8 cellular contexts compared by ENCODE assay signal in genomic region chr18:23862071-23862470, GRCh38.
DNase-seq lines count a peak whose midpoint lies in the region; ATAC-seq and TF ChIP-seq lines count a peak whose summit lies in the region.

No MANE protein-coding gene starts in this region.

- in situ Hi-C loops in KBM-7 (cut with MboI; ENCODE audit: low pct_unique_long_range_greater_than_20kb, low sequenced_read_pairs) = no loop called here
- in situ Hi-C loops in astrocyte of the spinal cord (cut with HindIII; ENCODE audit: low sequenced_read_pairs) = no loop called here

- H3K27ac ChIP-seq in WERI-Rb-1 = no peak overlapping the region

- H3K9me3 ChIP-seq in WERI-Rb-1 (ENCODE audit: severe bottlenecking) = no peaks in the 10 kb centered on the region

- DNase-seq in AG08396 (ENCODE audit: low spot score) = peak; percentile 78
- peak; percentile 27 for DNase-seq in KBM-7
- DNase-seq in astrocyte of the spinal cord (ENCODE audit: low read depth, low spot score) = peak; percentile 92
- DNase-seq in medulla oblongata (ENCODE audit: extremely low spot score) = peak; percentile 36
- DNase-seq in WERI-Rb-1 = no peak
- no peak for DNase-seq in activated T-cell treated with anti-CD3 and anti-CD28 coated beads, Interleukin-2, amount 50 U/mL, for 48 hours
- DNase-seq in activated CD4-positive, alpha-beta T cell treated with anti-CD3 and anti-CD28 coated beads for 4 hours = no peak

- H3K4me3 ChIP-seq in astrocyte of the spinal cord (ENCODE audit: low read depth, low read length) (no peak overlapping the region), WERI-Rb-1 (ENCODE audit: low read depth, low read length) (no peak overlapping the region)

- TF ChIP-seq CTCF in astrocyte of the spinal cord (IDR thresholded peaks at IDR 0.05; ENCODE audit: low read depth, low read length) = no peak
- no peak for TF ChIP-seq CTCF in WERI-Rb-1 (IDR thresholded peaks at IDR 0.05; ENCODE audit: low read depth, low read length)

- no peaks in the 10 kb centered on the region for H3K27me3 ChIP-seq in WERI-Rb-1 (ENCODE audit: insufficient read depth, low read depth, severe bottlenecking)

- ATAC-seq in GM18511 (IDR thresholded peaks at IDR 0.05; ENCODE audit: unreplicated experiment) = no peak

- peaks cover 6% of the 10 kb centered on the region; the same call in 1 of the 2 replicates for H3K36me3 ChIP-seq in WERI-Rb-1

Comparison
In these comparisons a context has a peak if more than half of its experiments do, and no peak if none do; other contexts are left out.
1. DNase-seq: peak in AG08396 (single experiment), KBM-7 (single experiment), astrocyte of the spinal cord (single experiment) and medulla oblongata (single experiment); none in WERI-Rb-1 (single experiment), activated T-cell treated with anti-CD3 and anti-CD28 coated beads, Interleukin-2, amount 50 U/mL, for 48 hours (0 of 2) and activated CD4-positive, alpha-beta T cell treated with anti-CD3 and anti-CD28 coated beads for 4 hours (0 of 2).